23 cellular contexts compared by ENCODE assay signal in genomic region chr12:9820281-9820930, GRCh38. TPM values are rescaled to one million over a fixed set of nuclear protein-coding genes. Genes with fewer than 3 reads are reported as not detected.
"Had no signal": no experiment of that assay in that cellular context is flagged by ENCODE, and none has a peak within 500 bp of the region (broad histone marks: within the 10 kb centered on the region; RNA-seq: fewer than 3 reads in every experiment).

No MANE protein-coding gene starts in this region.

- H3K9me3 ChIP-seq: heart left ventricle, ovary, right atrium auricular region, sigmoid colon, suprapubic skin, thyroid gland, uterus had no signal

- H3K9me3 Mint-ChIP-seq: type B pancreatic cell had no signal

- H3K27ac Mint-ChIP-seq: type B pancreatic cell had no signal

- H3K4me1 Mint-ChIP-seq: naive B cell had no signal

- H3K36me3 Mint-ChIP-seq: naive B cell, type B pancreatic cell had no signal

- H3K27ac ChIP-seq: dorsolateral prefrontal cortex, heart left ventricle, ovary, right atrium auricular region, sigmoid colon, skin epidermis, suprapubic skin, thyroid gland, uterus had no signal

- ATAC-seq: esophagus mucosa; heart left ventricle; stimulated activated naive CD8-positive, alpha-beta T cell treated with anti-CD3 and anti-CD28 coated beads, Interleukin-15, Interleukin-2, amounts not matched to agents 100 U/mL and 50 U/mL, for 24 hours had no signal

- DNase-seq: cortex of kidney; dorsolateral prefrontal cortex; effector CD8-positive, alpha-beta T cell; heart left ventricle; hippocampal formation; kidney glomerular epithelial cell; mesendoderm; naive B cell; ovary; sigmoid colon; stimulated activated CD4-positive, alpha-beta T cell treated with anti-CD3 and anti-CD28 coated beads, Interleukin-12 subunit alpha, Interleukin-12 subunit beta, amount 100 ng/mL, for 4 hours; stimulated activated naive CD8-positive, alpha-beta T cell treated with anti-CD3 and anti-CD28 coated beads, Interleukin-15, Interleukin-2, amounts not matched to agents 100 U/mL and 50 U/mL, for 24 hours; thyroid gland; uterus had no signal

- H3K4me3 ChIP-seq: dorsolateral prefrontal cortex, heart left ventricle, ovary, right atrium auricular region, sigmoid colon, skin epidermis, suprapubic skin, thyroid gland, uterus had no signal

- H3K27me3 ChIP-seq: ovary, right atrium auricular region, sigmoid colon, suprapubic skin, thyroid gland, uterus had no signal

- H3K4me3 Mint-ChIP-seq: naive B cell, type B pancreatic cell had no signal

- H3K4me1 ChIP-seq: heart left ventricle, right atrium auricular region, sigmoid colon, suprapubic skin, thyroid gland, uterus had no signal

- H3K36me3 ChIP-seq: heart left ventricle, ovary, right atrium auricular region, sigmoid colon, suprapubic skin, thyroid gland, uterus had no signal

RNA-seq across cellular contexts. Expression of gene KLRF1, which starts 6.9 kb away (rescaled TPM):
- total RNA-seq: fibroblast of lung, frontal cortex, glomerular endothelial cell, suprapubic skin had no signal
- polyA plus RNA-seq: neural cell had no signal

RNA-seq across cellular contexts. Expression of gene CD69, which starts 59.7 kb away (rescaled TPM):
- total RNA-seq: fibroblast of lung, frontal cortex had no signal
- polyA plus RNA-seq: fibroblast of lung had no signal
